Comparison of ENCODE assay signal across 21 cellular contexts in genomic region chr15:41876007-41876406, GRCh38.
"Had no signal": no experiment of that assay in that cellular context is flagged by ENCODE, and none has a peak within 500 bp of the region (broad histone marks: within the 10 kb centered on the region; RNA-seq: fewer than 3 reads in every experiment).

No MANE protein-coding gene starts in this region.

- ATAC-seq: activated T-helper 17 cell treated with anti-CD3 and anti-CD28 coated beads, Interleukin-2, amount 50 U/mL, for 72 hours; left lobe of liver; naive thymus-derived CD8-positive, alpha-beta T cell; stimulated activated naive CD8-positive, alpha-beta T cell treated with anti-CD3 and anti-CD28 coated beads, Interleukin-15, amount 100 ng/mL, for 72 hours had no signal

- H3K4me3 ChIP-seq: coronary artery, lung, tibial artery had no signal

- DNase-seq: activated CD4-positive, alpha-beta T cell treated with anti-CD3 and anti-CD28 coated beads, Interleukin-2, amount 10 ng/mL, durations not matched to agents 7 days and 5 days; activated CD4-positive, CD25-positive, alpha-beta regulatory T cell; activated naive CD4-positive, alpha-beta T cell; activated naive CD8-positive, alpha-beta T cell treated with anti-CD3 and anti-CD28 coated beads, Interleukin-2, amount 10 ng/mL, durations not matched to agents 7 days and 5 days; activated T-cell treated with anti-CD3 and anti-CD28 coated beads, Interleukin-2, amount 50 U/mL, for 24 hours; amniotic stem cell; cerebellar nuclear complex; endodermal cell; foreskin fibroblast; kidney; naive thymus-derived CD8-positive, alpha-beta T cell; stimulated activated CD4-positive, alpha-beta T cell treated with anti-CD3 and anti-CD28 coated beads, Interleukin-4, amount 100 ng/mL, for 24 hours; stimulated activated naive CD8-positive, alpha-beta T cell treated with anti-CD3 and anti-CD28 coated beads, Interleukin-15, amount 100 ng/mL, for 72 hours; T1000; tibial artery had no signal

- H3K4me3 Mint-ChIP-seq: activated CD4-positive, alpha-beta T cell treated with anti-CD3 and anti-CD28 coated beads, Interleukin-2, amount 10 ng/mL, durations not matched to agents 7 days and 5 days; activated naive CD8-positive, alpha-beta T cell treated with anti-CD3 and anti-CD28 coated beads, Interleukin-2, amount 10 ng/mL, durations not matched to agents 7 days and 5 days; activated T-cell treated with anti-CD3 and anti-CD28 coated beads, Interleukin-2, amount 50 U/mL, for 24 hours; activated T-helper 17 cell treated with anti-CD3 and anti-CD28 coated beads, Interleukin-2, amount 50 U/mL, for 72 hours; endodermal cell; naive thymus-derived CD8-positive, alpha-beta T cell; stimulated activated naive CD8-positive, alpha-beta T cell treated with anti-CD3 and anti-CD28 coated beads, Interleukin-15, amount 100 ng/mL, for 72 hours; T-helper 1 cell treated with Interleukin-12 subunit alpha and Interleukin-12 subunit beta and Interleukin-4 antibody, amounts not matched to agents 30 μg/mL and 1 μg/mL, for 36 hours had no signal

- H3K36me3 Mint-ChIP-seq: activated naive CD8-positive, alpha-beta T cell treated with anti-CD3 and anti-CD28 coated beads, Interleukin-2, amount 10 ng/mL, durations not matched to agents 7 days and 5 days; naive thymus-derived CD8-positive, alpha-beta T cell had no signal

- H3K4me1 Mint-ChIP-seq: endodermal cell had no signal

- H3K27ac Mint-ChIP-seq: activated CD4-positive, alpha-beta T cell treated with anti-CD3 and anti-CD28 coated beads, Interleukin-2, amount 10 ng/mL, durations not matched to agents 7 days and 5 days; activated naive CD8-positive, alpha-beta T cell treated with anti-CD3 and anti-CD28 coated beads, Interleukin-2, amount 10 ng/mL, durations not matched to agents 7 days and 5 days; activated T-cell treated with anti-CD3 and anti-CD28 coated beads, Interleukin-2, amount 50 U/mL, for 24 hours; activated T-helper 17 cell treated with anti-CD3 and anti-CD28 coated beads, Interleukin-2, amount 50 U/mL, for 72 hours; endodermal cell; progenitor cell of endocrine pancreas; T-helper 1 cell treated with Interleukin-12 subunit alpha and Interleukin-12 subunit beta and Interleukin-4 antibody, amounts not matched to agents 30 μg/mL and 1 μg/mL, for 36 hours had no signal

- H3K27me3 Mint-ChIP-seq: activated CD4-positive, alpha-beta T cell treated with anti-CD3 and anti-CD28 coated beads, Interleukin-2, amount 10 ng/mL, durations not matched to agents 7 days and 5 days had no signal

- H3K9me3 ChIP-seq: tibial artery had no signal

- H3K9me3 Mint-ChIP-seq: activated CD4-positive, alpha-beta T cell treated with anti-CD3 and anti-CD28 coated beads, Interleukin-2, amount 10 ng/mL, durations not matched to agents 7 days and 5 days; activated naive CD8-positive, alpha-beta T cell treated with anti-CD3 and anti-CD28 coated beads, Interleukin-2, amount 10 ng/mL, durations not matched to agents 7 days and 5 days; activated T-cell treated with anti-CD3 and anti-CD28 coated beads, Interleukin-2, amount 50 U/mL, for 24 hours; activated T-helper 17 cell treated with anti-CD3 and anti-CD28 coated beads, Interleukin-2, amount 50 U/mL, for 72 hours; endodermal cell; naive thymus-derived CD8-positive, alpha-beta T cell; stimulated activated naive CD8-positive, alpha-beta T cell treated with anti-CD3 and anti-CD28 coated beads, Interleukin-15, amount 100 ng/mL, for 72 hours; T-helper 1 cell treated with Interleukin-12 subunit alpha and Interleukin-12 subunit beta and Interleukin-4 antibody, amounts not matched to agents 30 μg/mL and 1 μg/mL, for 36 hours had no signal

- H3K27ac ChIP-seq: coronary artery, tibial artery had no signal

- H3K36me3 ChIP-seq: tibial artery had no signal
